ENCODE assay signal across 18 cellular contexts in genomic region chr5:169880012-169880673, GRCh38.
DNase-seq lines count a peak whose midpoint lies in the region; ATAC-seq, FAIRE-seq and TF ChIP-seq lines count a peak whose summit lies in the region.
"Had no signal": no experiment of that assay in that cellular context is flagged by ENCODE, and none has a peak within 500 bp of the region (broad histone marks: within the 10 kb centered on the region; RNA-seq: fewer than 3 reads in every experiment).

No MANE protein-coding gene starts in this region.

- H3K36me3 Mint-ChIP-seq in IgD-negative memory B cell = peaks cover 16% of the 10 kb centered on the region

- no peaks in the 10 kb centered on the region for H3K36me3 ChIP-seq in skeletal muscle tissue (ENCODE audit: control insufficient read depth in 3 of 3, insufficient read depth in 3 of 3, low read length in 3 of 3)
- H3K36me3 ChIP-seq: heart left ventricle had no signal

- no peak overlapping the region for H3K9ac ChIP-seq in skeletal muscle tissue (ENCODE audit: low read depth in 1 of 3, low read length in 3 of 3)

- in situ Hi-C loops in GM13976 (cut with MboI; ENCODE audit: low sequenced_read_pairs, unreplicated experiment) = no loop called here

- peak overlapping the region; percentile 85 to 94 (median 85) for H3K27ac Mint-ChIP-seq in IgD-negative memory B cell
- H3K27ac Mint-ChIP-seq: activated CD4-positive, alpha-beta memory T cell treated with anti-CD3 and anti-CD28 coated beads, Interleukin-2, amount 10 ng/mL, durations not matched to agents 7 days and 5 days had no signal

- H3K27me3 Mint-ChIP-seq in IgD-negative memory B cell = no peaks in the 10 kb centered on the region
- H3K27me3 Mint-ChIP-seq: activated CD4-positive, alpha-beta memory T cell treated with anti-CD3 and anti-CD28 coated beads, Interleukin-2, amount 10 ng/mL, durations not matched to agents 7 days and 5 days; CD8-positive, alpha-beta memory T cell had no signal

- H3K9me3 ChIP-seq in skeletal muscle tissue (ENCODE audit: control insufficient read depth in 3 of 3, low read length in 3 of 3) = no peaks in the 10 kb centered on the region
- H3K9me3 ChIP-seq: heart left ventricle had no signal

- peak overlapping the region in 3 of 4 donors; percentile 11 to 73 (median 66) for H3K4me3 Mint-ChIP-seq in IgD-negative memory B cell
- H3K4me3 Mint-ChIP-seq: activated CD4-positive, alpha-beta memory T cell treated with anti-CD3 and anti-CD28 coated beads, Interleukin-2, amount 10 ng/mL, durations not matched to agents 7 days and 5 days; CD8-positive, alpha-beta memory T cell; neural crest cell had no signal

- peaks cover 17 to 31% (median 28%) of the 10 kb centered on the region in 3 donors for H3K4me1 Mint-ChIP-seq in IgD-negative memory B cell
- H3K4me1 Mint-ChIP-seq: activated CD4-positive, alpha-beta memory T cell treated with anti-CD3 and anti-CD28 coated beads, Interleukin-2, amount 10 ng/mL, durations not matched to agents 7 days and 5 days; neural crest cell had no signal

- peak overlapping the region; percentile 25 for H3K27ac ChIP-seq in skeletal muscle tissue (ENCODE audit: low read depth, low read length)

- no peak for TF ChIP-seq CTCF in GM13976 (IDR thresholded peaks at IDR 0.05; ENCODE audit: borderline replicate concordance, control extremely low read depth, extremely low read depth, insufficient read depth, missing control alignments)

- no peak overlapping the region for H3K4me3 ChIP-seq in skeletal muscle tissue (ENCODE audit: low read length in 3 of 3)
- H3K4me3 ChIP-seq: heart left ventricle had no signal

- H3K27me3 ChIP-seq in skeletal muscle tissue (ENCODE audit: control insufficient read depth in 3 of 3, insufficient read depth in 3 of 3, low read length in 3 of 3) = peaks cover 0 to 4% (median 0%) of the 10 kb centered on the region in 3 donors

- peak; percentile 62 for ATAC-seq in HG02610 (IDR thresholded peaks at IDR 0.05; ENCODE audit: unreplicated experiment)
- ATAC-seq: heart left ventricle, left cardiac atrium had no signal

- no peaks in the 10 kb centered on the region for H3K4me1 ChIP-seq in skeletal muscle tissue (ENCODE audit: control insufficient read depth in 3 of 3, insufficient read depth in 3 of 3, low read length in 3 of 3)

- no peak for FAIRE-seq in frontal cortex (lab: Jason Lieb, UNC)
- FAIRE-seq: bronchial epithelial cell, HTR-8/SVneo, RCC 7860 had no signal

- DNase-seq in GM19240 (ENCODE audit: insufficient read length, low spot score) (peak; percentile 14), frontal cortex (ENCODE audit: low spot score in 2 of 2) (no peak), GM13976 (ENCODE audit: low spot score) (no peak), NCI-H1930 (lab: John Stamatoyannopoulos, UW) (no peak)
- DNase-seq: activated CD4-positive, alpha-beta memory T cell treated with anti-CD3 and anti-CD28 coated beads, Interleukin-2, amount 10 ng/mL, durations not matched to agents 7 days and 5 days; activated gamma-delta T cell treated with Interleukin-2 at 50 U/mL for 16 hours; CD8-positive, alpha-beta memory T cell; heart left ventricle; left cardiac atrium; NCI-H510A treated with DMSO at 0.1 percent for 48 hours; T-helper 9 cell had no signal

- H3K9me3 Mint-ChIP-seq in IgD-negative memory B cell = no peaks in the 10 kb centered on the region
- H3K9me3 Mint-ChIP-seq: activated CD4-positive, alpha-beta memory T cell treated with anti-CD3 and anti-CD28 coated beads, Interleukin-2, amount 10 ng/mL, durations not matched to agents 7 days and 5 days; CD8-positive, alpha-beta memory T cell had no signal
